Comparison of ENCODE assay signal across 19 cellular contexts in the genomic region with DNA sequence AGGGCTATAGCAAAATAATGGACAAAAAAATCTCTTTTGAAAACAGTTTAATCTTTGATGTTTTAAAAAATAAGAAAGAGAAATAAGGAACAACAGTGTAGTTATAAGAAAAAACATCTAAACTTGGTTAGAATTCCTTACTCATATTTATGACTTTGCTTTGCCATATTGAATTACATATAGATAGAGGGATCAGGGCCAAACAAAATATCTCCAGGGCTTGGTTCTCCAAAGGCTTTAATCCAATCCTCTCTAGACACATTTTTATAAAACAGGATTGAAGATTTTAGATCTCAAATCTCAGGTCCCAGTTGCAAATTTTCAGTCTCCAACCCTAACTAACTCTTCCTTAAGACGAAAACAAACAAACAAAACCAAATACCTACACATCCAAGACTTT.
DNase-seq lines count a peak whose midpoint lies in the region; ATAC-seq and TF ChIP-seq lines count a peak whose summit lies in the region.
"Had no signal": no experiment of that assay in that cellular context is flagged by ENCODE, and none has a peak within 500 bp of the region (broad histone marks: within the 10 kb centered on the region; RNA-seq: fewer than 3 reads in every experiment).

No MANE protein-coding gene starts in this region.

- in situ Hi-C loops in mammary epithelial cell (cut with MboI; ENCODE audit: low sequenced_read_pairs in 2 of 2), result no loop called here

- H3K27ac Mint-ChIP-seq in MCF 10A (ENCODE audit: low read depth, unreplicated experiment), result no peak overlapping the region
- peak overlapping the region; percentile 7 for H3K27ac Mint-ChIP-seq in mesothelial cell of epicardium
- H3K27ac Mint-ChIP-seq in CD4-positive, alpha-beta memory T cell, result no peak overlapping the region
- H3K27ac Mint-ChIP-seq: CD14-positive monocyte; CD8-positive, alpha-beta T cell; GM23338; IgD-negative memory B cell had no signal

- H3K4me3 ChIP-seq in mammary epithelial cell (replicated peaks in 1 of 3; ENCODE audit: insufficient read depth in 1 of 3, low read depth in 2 of 3, low read length in 3 of 3), result no peak overlapping the region
- H3K4me3 ChIP-seq in heart left ventricle, result no peak overlapping the region
- H3K4me3 ChIP-seq in CD4-positive, alpha-beta memory T cell (ENCODE audit: low read length in 2 of 2), result no peak overlapping the region
- H3K4me3 ChIP-seq: BLaER1, GM23338 had no signal

- dilution Hi-C loops in mammary epithelial cell (cut with HindIII; ENCODE audit: low sequenced_read_pairs), result no loop called here

- intact Hi-C loops in MCF 10A (cut with micrococcal nuclease) (no loop called here), mammary epithelial cell (cut with micrococcal nuclease) (no loop called here), heart left ventricle (cut with DNase I) (no loop called here)
- intact Hi-C loops in CD4-positive, alpha-beta memory T cell (cut with micrococcal nuclease), result no loop called here

- H4K20me1 ChIP-seq in mammary epithelial cell (ENCODE audit: insufficient read depth, low read length), result no peaks in the 10 kb centered on the region
- H4K20me1 ChIP-seq: BLaER1 had no signal

- H3K27me3 Mint-ChIP-seq in MCF 10A (ENCODE audit: insufficient read depth, unreplicated experiment), result no peaks in the 10 kb centered on the region
- H3K27me3 Mint-ChIP-seq in mesothelial cell of epicardium (ENCODE audit: low read depth), result no peaks in the 10 kb centered on the region
- H3K27me3 Mint-ChIP-seq in CD4-positive, alpha-beta memory T cell, result peaks cover 3 to 18% of the 10 kb centered on the region in 2 donors

- H3K4me3 Mint-ChIP-seq in MCF 10A (ENCODE audit: unreplicated experiment), result no peak overlapping the region
- no peak overlapping the region for H3K4me3 Mint-ChIP-seq in mesothelial cell of epicardium
- no peak overlapping the region for H3K4me3 Mint-ChIP-seq in CD4-positive, alpha-beta memory T cell
- H3K4me3 Mint-ChIP-seq: CD14-positive monocyte; CD8-positive, alpha-beta T cell; GM23338; IgD-negative memory B cell had no signal

- BruUV-seq in MCF 10A (replicated peaks; lab: Mats Ljungman, UMichigan), result no TSS peak
- BruUV-seq in mammary epithelial cell (replicated peaks; lab: Mats Ljungman, UMichigan), result no TSS peak

- no peaks in the 10 kb centered on the region for H3K36me3 Mint-ChIP-seq in MCF 10A (ENCODE audit: insufficient read depth, unreplicated experiment)
- H3K36me3 Mint-ChIP-seq in mesothelial cell of epicardium, result no peaks in the 10 kb centered on the region
- no peaks in the 10 kb centered on the region for H3K36me3 Mint-ChIP-seq in CD4-positive, alpha-beta memory T cell
- H3K36me3 Mint-ChIP-seq: CD14-positive monocyte; CD8-positive, alpha-beta T cell; IgD-negative memory B cell had no signal

- peaks cover 2% of the 10 kb centered on the region for H3K27me3 ChIP-seq in mammary epithelial cell (ENCODE audit: insufficient read depth, low read length)
- H3K27me3 ChIP-seq in heart left ventricle, result no peaks in the 10 kb centered on the region
- no peaks in the 10 kb centered on the region for H3K27me3 ChIP-seq in CD4-positive, alpha-beta memory T cell (ENCODE audit: insufficient read depth, low read length)
- H3K27me3 ChIP-seq: BLaER1 had no signal

- H3K27ac ChIP-seq in mammary epithelial cell (ENCODE audit: insufficient read depth, low read depth, low read length) (no peak overlapping the region), heart left ventricle (no peak overlapping the region)
- H3K27ac ChIP-seq in CD4-positive, alpha-beta memory T cell (ENCODE audit: low read depth, low read length), result no peak overlapping the region
- H3K27ac ChIP-seq: 22Rv1, BLaER1 had no signal

- TF ChIP-seq CTCF in MCF 10A (IDR thresholded peaks at IDR 0.05; ENCODE audit: unreplicated experiment) (no peak), mammary epithelial cell (conservative IDR thresholded peaks at IDR 0.05 in 1 of 2, IDR thresholded peaks at IDR 0.05 in 1 of 2; ENCODE audit: extremely low read depth in 1 of 2, insufficient read depth in 1 of 2, low read depth in 1 of 2, low read length in 2 of 2) (no peak), mesothelial cell of epicardium (IDR thresholded peaks at IDR 0.05; ENCODE audit: unreplicated experiment) (no peak), heart left ventricle (IDR thresholded peaks at IDR 0.05) (no peak)

- CTCF ChIA-PET in MCF 10A (lab: Yijun Ruan, JAX) (no interaction called here), mammary epithelial cell (lab: Charles Lee; ENCODE audit: low non-redundant PET) (no interaction called here)
- CTCF ChIA-PET in CD4-positive, alpha-beta memory T cell (lab: Charles Lee; ENCODE audit: partially characterized antibody), result no interaction called here

- H3K9ac ChIP-seq in mammary epithelial cell (ENCODE audit: insufficient read depth, low read length), result no peak overlapping the region
- H3K9ac ChIP-seq: BLaER1 had no signal

- H3K9me3 Mint-ChIP-seq in MCF 10A (ENCODE audit: unreplicated experiment) (no peaks in the 10 kb centered on the region), mesothelial cell of epicardium (peaks cover 15% of the 10 kb centered on the region)
- H3K9me3 Mint-ChIP-seq in CD4-positive, alpha-beta memory T cell, result no peaks in the 10 kb centered on the region
- H3K9me3 Mint-ChIP-seq: CD8-positive, alpha-beta T cell; GM23338 had no signal

- WGBS in mammary epithelial cell (ENCODE audit: low coverage, missing lambda C conversion rate), result 85% methylated on average over 1 of the region's 1 CpG
- WGBS in heart left ventricle, 4 donors, result 93 to 94% (median 94%) methylated on average over 1 of the region's 1 CpG

- H3K4me1 Mint-ChIP-seq in MCF 10A (ENCODE audit: insufficient read depth, unreplicated experiment) (no peaks in the 10 kb centered on the region), mesothelial cell of epicardium (peaks cover 20% of the 10 kb centered on the region)
- no peaks in the 10 kb centered on the region for H3K4me1 Mint-ChIP-seq in CD4-positive, alpha-beta memory T cell
- H3K4me1 Mint-ChIP-seq: CD14-positive monocyte, GM23338, IgD-negative memory B cell had no signal

- no peaks in the 10 kb centered on the region for H3K4me1 ChIP-seq in mammary epithelial cell (ENCODE audit: insufficient read depth, low read length)
- no peaks in the 10 kb centered on the region for H3K4me1 ChIP-seq in heart left ventricle
- no peaks in the 10 kb centered on the region for H3K4me1 ChIP-seq in CD4-positive, alpha-beta memory T cell (ENCODE audit: insufficient read depth, low read length)
- H3K4me1 ChIP-seq: BLaER1 had no signal

- H3K36me3 ChIP-seq in mammary epithelial cell (ENCODE audit: insufficient read depth, low read length) (no peaks in the 10 kb centered on the region), heart left ventricle (no peaks in the 10 kb centered on the region)
- no peaks in the 10 kb centered on the region for H3K36me3 ChIP-seq in CD4-positive, alpha-beta memory T cell (ENCODE audit: insufficient read depth, low read length)
- H3K36me3 ChIP-seq: BLaER1 had no signal

- no peaks in the 10 kb centered on the region for H3K79me2 ChIP-seq in mammary epithelial cell (ENCODE audit: insufficient read depth, low read length)

- TF ChIP-seq POLR2A in heart left ventricle (IDR thresholded peaks at IDR 0.05), result no peak

- peak; percentile 22 for DNase-seq in MCF 10A (ENCODE audit: unreplicated experiment)
- no peak for DNase-seq in mammary epithelial cell
- peak; percentile 4 for DNase-seq in brain pericyte (ENCODE audit: low read depth, low spot score)
- DNase-seq in mesothelial cell of epicardium (ENCODE audit: low spot score in 2 of 2, unreplicated experiment in 2 of 2), result no peak
- DNase-seq in heart left ventricle, result no peak
- no peak for DNase-seq in CD4-positive, alpha-beta memory T cell
- DNase-seq: CD8-positive, alpha-beta T cell; DMS 273 treated with DMSO at 0.1 percent for 48 hours; DMS53; DND-41; GDM1; HCEC 1CT had no signal

- ATAC-seq in heart left ventricle (no peak), GM21515 (IDR thresholded peaks at IDR 0.05; ENCODE audit: unreplicated experiment) (no peak)
- ATAC-seq: CD8-positive, alpha-beta T cell; GM23338; HepG2 had no signal

- H2AFZ ChIP-seq in mammary epithelial cell (ENCODE audit: low read depth, low read length), result no peak overlapping the region
- H2AFZ ChIP-seq: GM23338 had no signal

- POLR2A ChIA-PET in MCF 10A (lab: Yijun Ruan, JAX), result no interaction called here
- POLR2A ChIA-PET in CD4-positive, alpha-beta memory T cell (lab: Charles Lee; ENCODE audit: partially characterized antibody), result no interaction called here

- H3K4me2 ChIP-seq in mammary epithelial cell (ENCODE audit: insufficient read depth, low read depth, low read length), result no peak overlapping the region
- H3K4me2 ChIP-seq: BLaER1, GM23338 had no signal

- no peaks in the 10 kb centered on the region for H3K9me3 ChIP-seq in mammary epithelial cell (replicated peaks; ENCODE audit: insufficient read depth, low read length)
- peaks cover 0 to 3% (median 0%) of the 10 kb centered on the region in 12 donors for H3K9me3 ChIP-seq in heart left ventricle
- no peaks in the 10 kb centered on the region for H3K9me3 ChIP-seq in CD4-positive, alpha-beta memory T cell (ENCODE audit: control insufficient read depth in 1 of 2, low read length in 2 of 2)
- H3K9me3 ChIP-seq: BLaER1 had no signal

Comparison
In these comparisons a context has a peak if more than half of its experiments do, and no peak if none do; other contexts are left out.
1. DNase-seq: peak in MCF 10A (single experiment) and brain pericyte (single experiment); none in mammary epithelial cell (single experiment), mesothelial cell of epicardium (0 of 2), heart left ventricle (0 of 5) and CD4-positive, alpha-beta memory T cell (0 of 5).